ENCODE assay signal across 35 cellular contexts in the genomic region with DNA sequence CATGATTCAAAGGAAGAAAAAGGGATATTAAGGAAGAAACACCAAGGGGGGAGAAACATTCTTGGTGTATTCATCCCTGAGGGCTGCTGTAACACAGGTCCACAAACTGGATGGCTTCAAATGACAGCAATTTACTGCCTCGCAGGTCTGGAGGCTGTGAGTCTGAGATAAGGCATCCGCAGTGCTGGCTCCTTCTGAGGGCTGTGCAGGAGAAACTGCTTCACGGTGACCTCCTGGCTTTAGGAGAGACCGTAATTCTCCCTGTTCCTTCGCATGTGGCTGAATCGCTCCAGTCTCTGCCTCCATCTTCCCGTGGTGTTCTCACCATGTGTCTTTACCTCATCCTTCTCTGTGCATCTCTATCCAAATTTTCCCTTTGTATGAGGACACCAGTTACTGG.
"Had no signal": no experiment of that assay in that cellular context is flagged by ENCODE, and none has a peak within 500 bp of the region (broad histone marks: within the 10 kb centered on the region; RNA-seq: fewer than 3 reads in every experiment).

No MANE protein-coding gene starts in this region.

- H3K4me2 ChIP-seq: PC-9, SK-N-SH had no signal

- H3K4me1 ChIP-seq: SJCRH30 had no signal

- H2AFZ ChIP-seq: PC-9 had no signal

- H3K27ac ChIP-seq: PC-9, SJCRH30 had no signal

- H3K27me3 ChIP-seq: SJCRH30 had no signal

- H3K4me3 ChIP-seq: PC-9, SJCRH30 had no signal

- DNase-seq: activated CD4-positive, alpha-beta T cell treated with anti-CD3 and anti-CD28 coated beads for 36 hours; activated CD4-positive, alpha-beta T cell treated with anti-CD3 and anti-CD28 coated beads, Interleukin-2, amount 10 ng/mL, durations not matched to agents 7 days and 5 days; activated CD4-positive, alpha-beta T cell treated with anti-CD3 and anti-CD28 coated beads, Interleukin-2, amount 50 U/mL, for 48 hours; activated CD8-positive, alpha-beta T cell treated with anti-CD3 and anti-CD28 coated beads, Interleukin-2, amount 10 ng/mL, durations not matched to agents 7 days and 5 days; activated naive CD4-positive, alpha-beta T cell treated with anti-CD3 and anti-CD28 coated beads, Interleukin-2, amount 10 ng/mL, durations not matched to agents 7 days and 5 days; activated naive CD8-positive, alpha-beta T cell treated with anti-CD3 and anti-CD28 coated beads, Interleukin-2, amount 50 U/mL, for 24 hours; activated T-cell treated with anti-CD3 and anti-CD28 coated beads, Interleukin-2, amount 50 U/mL, for 24 hours; anterior cingulate cortex; caudate nucleus; IMR-90; Kasumi-1; KBM-7; MM.1S; MV-4-11; NCI-H1092 treated with DMSO at 0.1 percent for 48 hours; NCI-H1417; NCI-H146; NCI-H187; NCI-H2029 treated with DMSO at 0.1 percent for 48 hours; NCI-H2107; NCI-H2171; NCI-H510A; NCI-H526; NCI-H748 treated with DMSO at 0.1 percent for 48 hours; NK-92 treated with Interleukin-12 subunit alpha and Interleukin-12 subunit beta, amount 100 ng/mL, for 24 hours; PC-9; SHP77; SJCRH30; SK-N-SH had no signal

- H3K9ac ChIP-seq: SK-N-SH had no signal

- H3K36me3 Mint-ChIP-seq: activated naive CD4-positive, alpha-beta T cell treated with anti-CD3 and anti-CD28 coated beads, Interleukin-2, amount 10 ng/mL, durations not matched to agents 7 days and 5 days; activated naive CD8-positive, alpha-beta T cell had no signal

- H3K36me3 ChIP-seq: SJCRH30 had no signal

- H3K4me1 Mint-ChIP-seq: activated CD4-positive, alpha-beta T cell treated with anti-CD3 and anti-CD28 coated beads for 36 hours; activated CD4-positive, alpha-beta T cell treated with anti-CD3 and anti-CD28 coated beads, Interleukin-2, amount 10 ng/mL, durations not matched to agents 7 days and 5 days; activated naive CD4-positive, alpha-beta T cell treated with anti-CD3 and anti-CD28 coated beads, Interleukin-2, amount 10 ng/mL, durations not matched to agents 7 days and 5 days; activated naive CD8-positive, alpha-beta T cell treated with anti-CD3 and anti-CD28 coated beads, Interleukin-2, amount 50 U/mL, for 24 hours; WTC11 had no signal

- H3K9me3 ChIP-seq: SJCRH30, SK-N-SH had no signal

- H3K4me3 Mint-ChIP-seq: activated CD4-positive, alpha-beta T cell treated with anti-CD3 and anti-CD28 coated beads for 36 hours; activated CD4-positive, alpha-beta T cell treated with anti-CD3 and anti-CD28 coated beads, Interleukin-2, amount 10 ng/mL, durations not matched to agents 7 days and 5 days; activated CD8-positive, alpha-beta T cell treated with anti-CD3 and anti-CD28 coated beads, Interleukin-2, amount 10 ng/mL, durations not matched to agents 7 days and 5 days; activated naive CD4-positive, alpha-beta T cell treated with anti-CD3 and anti-CD28 coated beads, Interleukin-2, amount 10 ng/mL, durations not matched to agents 7 days and 5 days; activated naive CD8-positive, alpha-beta T cell; activated naive CD8-positive, alpha-beta T cell treated with anti-CD3 and anti-CD28 coated beads, Interleukin-2, amount 50 U/mL, for 24 hours; activated T-cell treated with anti-CD3 and anti-CD28 coated beads, Interleukin-2, amount 50 U/mL, for 24 hours; brain; T-helper 1 cell treated with Interleukin-12 subunit alpha and Interleukin-12 subunit beta and Interleukin-4 antibody, amounts not matched to agents 30 μg/mL and 1 μg/mL, for 36 hours; T-helper 2 cell treated with Interferon-gamma antibody and Interleukin-4, amounts not matched to agents 5 μg/mL and 100 μg/mL, for 36 hours; WTC11 had no signal

- H3K27ac Mint-ChIP-seq: activated CD4-positive, alpha-beta T cell treated with anti-CD3 and anti-CD28 coated beads for 36 hours; activated CD4-positive, alpha-beta T cell treated with anti-CD3 and anti-CD28 coated beads, Interleukin-2, amount 10 ng/mL, durations not matched to agents 7 days and 5 days; activated CD8-positive, alpha-beta T cell treated with anti-CD3 and anti-CD28 coated beads, Interleukin-2, amount 10 ng/mL, durations not matched to agents 7 days and 5 days; activated naive CD4-positive, alpha-beta T cell treated with anti-CD3 and anti-CD28 coated beads, Interleukin-2, amount 10 ng/mL, durations not matched to agents 7 days and 5 days; activated naive CD8-positive, alpha-beta T cell; activated naive CD8-positive, alpha-beta T cell treated with anti-CD3 and anti-CD28 coated beads, Interleukin-2, amount 50 U/mL, for 24 hours; activated T-cell treated with anti-CD3 and anti-CD28 coated beads, Interleukin-2, amount 50 U/mL, for 24 hours; activated T-helper 2 cell treated with anti-CD3 and anti-CD28 coated beads, Interferon-gamma antibody, Interleukin-2, Interleukin-4, amounts not matched to agents 10 μg/mL and 5 μg/mL and 100 μg/mL, durations not matched to agents 14 hours and 24 hours and 36 hours; T-helper 1 cell treated with Interleukin-12 subunit alpha and Interleukin-12 subunit beta and Interleukin-4 antibody, amounts not matched to agents 30 μg/mL and 1 μg/mL, for 36 hours; T-helper 2 cell treated with Interferon-gamma antibody and Interleukin-4, amounts not matched to agents 5 μg/mL and 100 μg/mL, for 36 hours; WTC11 had no signal
